Comparison of ENCODE assay signal across 9 cellular contexts in the genomic region with DNA sequence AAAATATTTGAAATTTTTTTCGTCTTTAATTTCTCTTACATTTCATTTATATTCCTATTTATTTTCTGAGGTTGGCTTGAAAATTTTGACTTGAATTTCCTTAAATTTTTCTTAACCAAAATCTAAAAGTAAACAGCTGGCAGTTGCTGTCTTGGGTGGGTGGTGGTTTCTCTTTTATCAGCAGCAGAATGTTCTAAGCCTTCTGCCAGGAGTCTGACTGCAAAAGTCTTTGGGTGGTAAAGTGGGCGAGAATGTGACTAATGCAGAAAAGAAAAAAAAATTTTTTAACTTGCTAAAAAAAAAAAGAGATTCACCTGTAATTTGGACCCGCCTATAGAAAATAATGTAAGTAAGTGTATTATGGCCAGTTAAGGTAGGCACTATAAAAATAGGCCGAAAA. TPM values are rescaled to one million over a fixed set of nuclear protein-coding genes. Genes with fewer than 3 reads are reported as not detected.
DNase-seq lines count a peak whose midpoint lies in the region; ATAC-seq and TF ChIP-seq lines count a peak whose summit lies in the region.
"Had no signal": no experiment of that assay in that cellular context is flagged by ENCODE, and none has a peak within 500 bp of the region (broad histone marks: within the 10 kb centered on the region; RNA-seq: fewer than 3 reads in every experiment).

No MANE protein-coding gene starts in this region.

- H3K4me3 Mint-ChIP-seq in activated B cell treated with CpG ODN at 0.5 μM for 24 hours: peak overlapping the region; percentile 60
- H3K4me3 Mint-ChIP-seq in endodermal cell: no peak overlapping the region
- peak overlapping the region; percentile 99 for H3K4me3 Mint-ChIP-seq in stimulated activated naive CD8-positive, alpha-beta T cell treated with anti-CD3 and anti-CD28 coated beads, Interleukin-15, Interleukin-2, amounts not matched to agents 100 ng/mL and 50 ng/mL, for 24 hours

- ATAC-seq in activated B cell treated with CpG ODN at 0.5 μM for 24 hours (ENCODE audit: low read depth): no peak

- H3K9me3 Mint-ChIP-seq in activated B cell treated with CpG ODN at 0.5 μM for 24 hours (peaks cover 2% of the 10 kb centered on the region), endodermal cell (peaks cover 15% of the 10 kb centered on the region)
- H3K9me3 Mint-ChIP-seq in stimulated activated naive CD8-positive, alpha-beta T cell treated with anti-CD3 and anti-CD28 coated beads, Interleukin-15, Interleukin-2, amounts not matched to agents 100 ng/mL and 50 ng/mL, for 24 hours: no peaks in the 10 kb centered on the region

- H3K27me3 ChIP-seq in endodermal cell (ENCODE audit: control insufficient read depth, insufficient read depth, low read length, poor library complexity, severe bottlenecking): no peaks in the 10 kb centered on the region

- peak overlapping the region; percentile 73 for H3K27ac Mint-ChIP-seq in activated B cell treated with CpG ODN at 0.5 μM for 24 hours
- H3K27ac Mint-ChIP-seq in endodermal cell: no peak overlapping the region
- H3K27ac Mint-ChIP-seq in stimulated activated naive CD8-positive, alpha-beta T cell treated with anti-CD3 and anti-CD28 coated beads, Interleukin-15, Interleukin-2, amounts not matched to agents 100 ng/mL and 50 ng/mL, for 24 hours: peak overlapping the region; percentile 82

- TF ChIP-seq CTCF in activated B cell treated with CpG ODN at 0.5 μM for 24 hours (IDR thresholded peaks at IDR 0.05) (no peak), endodermal cell (conservative IDR thresholded peaks at IDR 0.05) (no peak)

- peaks cover 71% of the 10 kb centered on the region for H3K4me1 Mint-ChIP-seq in activated B cell treated with CpG ODN at 0.5 μM for 24 hours
- H3K4me1 Mint-ChIP-seq in endodermal cell: peaks cover 25% of the 10 kb centered on the region
- H3K4me1 Mint-ChIP-seq in stimulated activated naive CD8-positive, alpha-beta T cell treated with anti-CD3 and anti-CD28 coated beads, Interleukin-15, Interleukin-2, amounts not matched to agents 100 ng/mL and 50 ng/mL, for 24 hours (ENCODE audit: low read depth): peaks cover 67% of the 10 kb centered on the region

- no peak overlapping the region for H3K9ac ChIP-seq in endodermal cell (ENCODE audit: extremely low read depth, low read length, poor library complexity, severe bottlenecking)

- no peaks in the 10 kb centered on the region for H3K36me3 ChIP-seq in endodermal cell (ENCODE audit: control insufficient read depth, insufficient read depth, low read length)

- no peak overlapping the region for H3K27ac ChIP-seq in endodermal cell (ENCODE audit: low read depth, low read length)
- H3K27ac ChIP-seq: C4-2B had no signal

- H3K9me3 ChIP-seq in endodermal cell (ENCODE audit: control insufficient read depth, low read length): peaks cover 16% of the 10 kb centered on the region

- POLR2A ChIA-PET in activated B cell treated with CpG ODN at 0.5 μM for 24 hours (lab: Charles Lee): no interaction called here

- intact Hi-C loops in activated B cell treated with CpG ODN at 0.5 μM for 24 hours (cut with micrococcal nuclease): no loop called here

- no peaks in the 10 kb centered on the region for H3K27me3 Mint-ChIP-seq in activated B cell treated with CpG ODN at 0.5 μM for 24 hours
- H3K27me3 Mint-ChIP-seq in endodermal cell (ENCODE audit: insufficient read depth): no peaks in the 10 kb centered on the region
- H3K27me3 Mint-ChIP-seq in stimulated activated naive CD8-positive, alpha-beta T cell treated with anti-CD3 and anti-CD28 coated beads, Interleukin-15, Interleukin-2, amounts not matched to agents 100 ng/mL and 50 ng/mL, for 24 hours: no peaks in the 10 kb centered on the region

- DNase-seq in activated gamma-delta T cell treated with Interleukin-2 at 50 U/mL for 16 hours (peak; percentile 23), activated gamma-delta T cell (lab: John Stamatoyannopoulos, UW) (no peak), activated B cell treated with CpG ODN at 0.5 μM for 24 hours (no peak), endodermal cell (no peak), NCI-H2227 treated with DMSO at 0.1 percent for 48 hours (lab: John Stamatoyannopoulos, UW) (no peak), occipital lobe (lab: John Stamatoyannopoulos, UW) (no peak), NCI-H1417 treated with DMSO at 0.1 percent for 48 hours (lab: John Stamatoyannopoulos, UW) (no peak)

- H3K36me3 Mint-ChIP-seq in activated B cell treated with CpG ODN at 0.5 μM for 24 hours (ENCODE audit: low read depth): peaks cover 27% of the 10 kb centered on the region
- H3K36me3 Mint-ChIP-seq in endodermal cell (ENCODE audit: low read depth): peaks cover 14% of the 10 kb centered on the region
- peaks cover 12% of the 10 kb centered on the region for H3K36me3 Mint-ChIP-seq in stimulated activated naive CD8-positive, alpha-beta T cell treated with anti-CD3 and anti-CD28 coated beads, Interleukin-15, Interleukin-2, amounts not matched to agents 100 ng/mL and 50 ng/mL, for 24 hours (ENCODE audit: low read depth)

- peak overlapping the region; percentile 98 for H3K4me3 ChIP-seq in endodermal cell (ENCODE audit: low read length)

- H3K4me1 ChIP-seq in endodermal cell (ENCODE audit: control insufficient read depth, insufficient read depth, low read length): peaks cover 3% of the 10 kb centered on the region

- CTCF ChIA-PET in activated B cell treated with CpG ODN at 0.5 μM for 24 hours (lab: Charles Lee): no interaction called here

- 89% methylated on average over 3 of the region's 4 CpGs; no CpG with 5 or more reads in 1 of the 2 experiments for WGBS in endodermal cell (ENCODE audit: insufficient coverage in 1 of 2, insufficient read length in 1 of 2), 2 experiments

RNA-seq across cellular contexts. Expression of a gene that starts 2.5 kb away (rescaled TPM):
- 42.7 and 45.0 TPM in 2 replicates for total RNA-seq in activated B cell treated with CpG ODN at 0.5 μM for 24 hours
- total RNA-seq in endodermal cell: 10 to 100 TPM; 42.2 to 71.3 TPM
- polyA plus RNA-seq in endodermal cell (2013, experiment 1 of 2): 48.0 TPM
- polyA plus RNA-seq in endodermal cell (2013, experiment 2 of 2): 43.0 TPM
- total RNA-seq in occipital lobe: 52.4 TPM

RNA-seq across cellular contexts. Expression of a gene that starts 3.0 kb away (rescaled TPM):
- total RNA-seq in activated B cell treated with CpG ODN at 0.5 μM for 24 hours: 25.0 and 25.2 TPM in 2 replicates
- total RNA-seq in endodermal cell: 10 to 100 TPM; 23.9 to 55.5 TPM
- polyA plus RNA-seq in endodermal cell (2013, experiment 1 of 2): 38.8 TPM
- polyA plus RNA-seq in endodermal cell (2013, experiment 2 of 2): 28.8 TPM
- total RNA-seq in occipital lobe: 29.0 TPM
